25 cellular contexts compared by ENCODE assay signal in genomic region chr2:202700075-202700901, GRCh38.
DNase-seq lines count a peak whose midpoint lies in the region; ATAC-seq and FAIRE-seq lines count a peak whose summit lies in the region.
"Had no signal": no experiment of that assay in that cellular context is flagged by ENCODE, and none has a peak within 500 bp of the region (broad histone marks: within the 10 kb centered on the region; RNA-seq: fewer than 3 reads in every experiment).

No MANE protein-coding gene starts in this region.

- DNase-seq in activated naive CD4-positive, alpha-beta T cell treated with anti-CD3 and anti-CD28 coated beads, Interleukin-2, amount 10 ng/mL, durations not matched to agents 7 days and 5 days = no peak
- DNase-seq in activated naive CD4-positive, alpha-beta T cell treated with Interleukin-2 at 50 U/mL for 16 hours = no peak
- no peak for DNase-seq in activated naive CD4-positive, alpha-beta T cell treated with anti-CD3 and anti-CD28 coated beads, Interleukin-2, amount 50 U/mL, for 72 hours (ENCODE audit: low spot score in 2 of 2)
- no peak for DNase-seq in stimulated activated naive CD8-positive, alpha-beta T cell treated with anti-CD3 and anti-CD28 coated beads, Interleukin-15, Interleukin-2, amounts not matched to agents 100 U/mL and 50 U/mL, for 24 hours
- no peak for DNase-seq in RCC 7860 (ENCODE audit: low spot score)
- DNase-seq in DMS 273 (lab: John Stamatoyannopoulos, UW; ENCODE audit: unreplicated experiment) = no peak
- DNase-seq in mesenteric fat pad (ENCODE audit: low spot score) = no peak
- DNase-seq: activated CD4-positive, CD25-positive, alpha-beta regulatory T cell treated with anti-CD3 and anti-CD28 coated beads, Interleukin-2, amount 50 U/mL, for 72 hours; DMS53; effector CD8-positive, alpha-beta T cell; erythroblast; foreskin fibroblast; GDM1; midbrain; NCI-H2171; NCI-H69; nephron progenitor cell; posterior cingulate gyrus; sigmoid colon had no signal

- H3K27me3 Mint-ChIP-seq in activated naive CD4-positive, alpha-beta T cell treated with anti-CD3 and anti-CD28 coated beads, Interleukin-2, amount 10 ng/mL, durations not matched to agents 7 days and 5 days = no peaks in the 10 kb centered on the region

- no peak overlapping the region for H3K4me3 Mint-ChIP-seq in activated naive CD4-positive, alpha-beta T cell treated with anti-CD3 and anti-CD28 coated beads, Interleukin-2, amount 10 ng/mL, durations not matched to agents 7 days and 5 days
- H3K4me3 Mint-ChIP-seq: nephron progenitor cell had no signal

- H3K27ac ChIP-seq in KOPT-K1 (ENCODE audit: low read depth, low read length, poor library complexity, severe bottlenecking) = peak overlapping the region; percentile 22
- H3K27ac ChIP-seq: KMS-11, sigmoid colon, thoracic aorta had no signal

- no peaks in the 10 kb centered on the region for H3K9me3 ChIP-seq in KOPT-K1 (ENCODE audit: insufficient read depth, low read length, poor library complexity, severe bottlenecking)
- H3K9me3 ChIP-seq: thoracic aorta had no signal

- H3K9me3 Mint-ChIP-seq in activated naive CD4-positive, alpha-beta T cell treated with anti-CD3 and anti-CD28 coated beads, Interleukin-2, amount 10 ng/mL, durations not matched to agents 7 days and 5 days = peaks cover 3% of the 10 kb centered on the region
- peaks cover 0 to 8% of the 10 kb centered on the region in 2 donors for H3K9me3 Mint-ChIP-seq in activated naive CD4-positive, alpha-beta T cell treated with anti-CD3 and anti-CD28 coated beads, Interleukin-2, amount 50 U/mL, for 72 hours

- H3K36me3 Mint-ChIP-seq in activated naive CD4-positive, alpha-beta T cell treated with anti-CD3 and anti-CD28 coated beads, Interleukin-2, amount 10 ng/mL, durations not matched to agents 7 days and 5 days = peaks cover 31% of the 10 kb centered on the region
- peaks cover 11 to 40% of the 10 kb centered on the region in 2 donors for H3K36me3 Mint-ChIP-seq in activated naive CD4-positive, alpha-beta T cell treated with anti-CD3 and anti-CD28 coated beads, Interleukin-2, amount 50 U/mL, for 72 hours

- H3K4me1 Mint-ChIP-seq in activated naive CD4-positive, alpha-beta T cell treated with anti-CD3 and anti-CD28 coated beads, Interleukin-2, amount 10 ng/mL, durations not matched to agents 7 days and 5 days = peaks cover 33% of the 10 kb centered on the region

- CTCF ChIA-PET in activated naive CD4-positive, alpha-beta T cell treated with anti-CD3 and anti-CD28 coated beads, Interleukin-2, amount 10 ng/mL, durations not matched to agents 7 days and 5 days (lab: Charles Lee) = interaction anchor here (1.5 to 2.7 kb wide), 3 partner anchors 53 to 111 kb away, joined by 4 to 8 read pairs (median 6); no protein-coding TSS in a partner anchor

- FAIRE-seq in RCC 7860 (lab: Jason Lieb, UNC) = no peak

- H3K27ac Mint-ChIP-seq in activated naive CD4-positive, alpha-beta T cell treated with anti-CD3 and anti-CD28 coated beads, Interleukin-2, amount 10 ng/mL, durations not matched to agents 7 days and 5 days = peak overlapping the region; percentile 79
- H3K27ac Mint-ChIP-seq in activated naive CD4-positive, alpha-beta T cell treated with anti-CD3 and anti-CD28 coated beads, Interleukin-2, amount 50 U/mL, for 72 hours = peak overlapping the region; percentile 95 to 96
- H3K27ac Mint-ChIP-seq: nephron progenitor cell had no signal

- ATAC-seq in activated naive CD4-positive, alpha-beta T cell treated with anti-CD3 and anti-CD28 coated beads, Interleukin-2, amount 50 U/mL, for 72 hours = peak; percentile 73 to 75
- peak; percentile 63 for ATAC-seq in stimulated activated naive CD8-positive, alpha-beta T cell treated with anti-CD3 and anti-CD28 coated beads, Interleukin-15, Interleukin-2, amounts not matched to agents 100 U/mL and 50 U/mL, for 24 hours
- ATAC-seq: HCT116, left lobe of liver, SK-N-SH treated with all-trans-retinoic acid at 6 μM for 48 hours had no signal

- peaks cover 28% of the 10 kb centered on the region for H3K36me3 ChIP-seq in KOPT-K1 (ENCODE audit: insufficient read depth, low read length)
- H3K36me3 ChIP-seq: thoracic aorta had no signal
